Comparison of ENCODE assay signal across 10 cellular contexts in the genomic region with DNA sequence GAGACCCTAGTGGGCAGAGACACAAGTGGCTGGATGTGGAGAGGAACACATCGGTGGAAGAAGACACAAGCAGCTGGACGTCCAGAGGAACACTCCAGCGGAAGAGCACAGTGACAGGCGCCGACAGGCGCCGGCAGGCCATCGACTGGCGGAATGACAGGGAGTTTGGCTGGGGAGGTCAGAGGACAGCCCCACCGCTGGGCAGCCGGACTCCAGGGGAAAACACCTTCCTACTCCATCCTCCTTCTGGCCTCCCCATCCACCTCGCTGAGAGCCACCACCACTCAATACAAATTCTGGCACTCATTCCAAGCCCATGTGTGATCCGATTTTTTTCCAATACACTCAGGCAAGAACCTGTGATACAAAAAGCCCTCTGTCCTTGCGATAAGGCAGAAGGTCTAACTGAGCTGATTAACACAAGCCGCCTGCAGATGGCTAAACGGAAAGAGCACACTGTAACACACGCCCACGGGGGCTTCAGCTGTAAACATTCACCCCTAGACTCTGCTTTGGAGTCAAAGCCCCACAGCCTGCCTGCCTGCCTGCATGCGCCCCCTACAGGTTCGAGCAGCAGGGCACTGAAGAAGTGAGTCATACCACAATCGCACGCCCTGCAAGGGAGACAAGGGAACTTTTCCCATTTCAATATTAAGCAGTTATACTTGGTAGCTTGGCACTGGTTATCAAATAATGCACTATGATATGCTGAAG. TPM values are rescaled to one million over a fixed set of nuclear protein-coding genes. Genes with fewer than 3 reads are reported as not detected.
DNase-seq lines count a peak whose midpoint lies in the region; ATAC-seq, FAIRE-seq and TF ChIP-seq lines count a peak whose summit lies in the region.
"Had no signal": no experiment of that assay in that cellular context is flagged by ENCODE, and none has a peak within 500 bp of the region (broad histone marks: within the 10 kb centered on the region; RNA-seq: fewer than 3 reads in every experiment).

No MANE protein-coding gene starts in this region.

- peak overlapping the region; percentile 47 for H3K4me3 Mint-ChIP-seq in WTC11
- no peak overlapping the region for H3K4me3 Mint-ChIP-seq in CD4-positive, alpha-beta T cell

- no peak overlapping the region for H3K27ac ChIP-seq in right lobe of liver
- H3K27ac ChIP-seq in CD4-positive, alpha-beta T cell (ENCODE audit: low read depth, low read length) = no peak overlapping the region
- H3K27ac ChIP-seq in ovary = no peak overlapping the region
- H3K27ac ChIP-seq: neutrophil had no signal

- peaks cover 10% of the 10 kb centered on the region for H3K9me3 Mint-ChIP-seq in WTC11
- no peaks in the 10 kb centered on the region for H3K9me3 Mint-ChIP-seq in CD4-positive, alpha-beta T cell

- H3K27me3 ChIP-seq in right lobe of liver (no peaks in the 10 kb centered on the region), ovary (no peaks in the 10 kb centered on the region)
- H3K27me3 ChIP-seq in CD4-positive, alpha-beta T cell (ENCODE audit: control insufficient read depth, insufficient read depth, low read length) = no peaks in the 10 kb centered on the region
- H3K27me3 ChIP-seq: neutrophil had no signal

- H3K9me3 ChIP-seq in right lobe of liver (no peaks in the 10 kb centered on the region), ovary (no peaks in the 10 kb centered on the region)
- no peaks in the 10 kb centered on the region for H3K9me3 ChIP-seq in CD4-positive, alpha-beta T cell (ENCODE audit: control insufficient read depth, low read length)
- H3K9me3 ChIP-seq: neutrophil had no signal

- H3K4me3 ChIP-seq in right lobe of liver (no peak overlapping the region), ovary (no peak overlapping the region)

- intact Hi-C loops in right lobe of liver (cut with DNase I) (no loop called here), ovary (cut with DNase I) (no loop called here)
- intact Hi-C loops in CD4-positive, alpha-beta T cell (cut with DNase I, micrococcal nuclease) = no loop called here

- peak; percentile 99 for ATAC-seq in WTC11
- peak; percentile 53 to 77 (median 61) for ATAC-seq in right lobe of liver
- ATAC-seq in HG03097 (IDR thresholded peaks at IDR 0.05; ENCODE audit: low FRiP score, unreplicated experiment) = no peak
- ATAC-seq in CD4-positive, alpha-beta T cell (ENCODE audit: poor library complexity) = no peak

- H3K4me1 Mint-ChIP-seq in WTC11 = peaks cover 10% of the 10 kb centered on the region
- no peaks in the 10 kb centered on the region for H3K4me1 Mint-ChIP-seq in CD4-positive, alpha-beta T cell (ENCODE audit: low read depth)

- no peaks in the 10 kb centered on the region for H3K27me3 Mint-ChIP-seq in WTC11 (ENCODE audit: low read depth)
- H3K27me3 Mint-ChIP-seq in CD4-positive, alpha-beta T cell = no peaks in the 10 kb centered on the region

- TF ChIP-seq CTCF in D721Med (IDR thresholded peaks at IDR 0.05; ENCODE audit: insufficient read depth, missing control alignments) (peak; percentile 32), WTC11 (IDR thresholded peaks at IDR 0.05) (peak; percentile 83), right lobe of liver (IDR thresholded peaks at IDR 0.05) (peak in 3 of 4 donors; percentile 26 to 45 (median 32)), ovary (IDR thresholded peaks at IDR 0.05) (no peak)
- no peak for TF ChIP-seq CTCF in CD4-positive, alpha-beta T cell (IDR thresholded peaks at IDR 0.05)

- TF ChIP-seq EP300 in ovary (IDR thresholded peaks at IDR 0.05) = no peak

- H3K36me3 Mint-ChIP-seq in WTC11 = no peaks in the 10 kb centered on the region
- no peaks in the 10 kb centered on the region for H3K36me3 Mint-ChIP-seq in CD4-positive, alpha-beta T cell (ENCODE audit: low read depth)

- no peak overlapping the region for H3K27ac Mint-ChIP-seq in WTC11
- H3K27ac Mint-ChIP-seq in CD4-positive, alpha-beta T cell = no peak overlapping the region

- H3K36me3 ChIP-seq in right lobe of liver (no peaks in the 10 kb centered on the region), ovary (no peaks in the 10 kb centered on the region)
- H3K36me3 ChIP-seq: neutrophil had no signal

- peaks cover 0 to 2% (median 0%) of the 10 kb centered on the region in 4 donors for H3K4me1 ChIP-seq in right lobe of liver
- H3K4me1 ChIP-seq in ovary (ENCODE audit: insufficient read depth) = no peaks in the 10 kb centered on the region

- CTCF ChIA-PET in HEK293T (lab: Yijun Ruan, JAX) (interaction anchor here (0.6 to 1.0 kb wide), 4 partner anchors 12 to 57 kb away, joined by 3 read pairs; no protein-coding TSS in a partner anchor), WTC11 (lab: Charles Lee) (interaction anchor here (0.6 to 2.0 kb wide), 14 partner anchors 8 to 447 kb away, joined by 3 to 10 read pairs (median 4); no protein-coding TSS in a partner anchor)
- CTCF ChIA-PET in CD4-positive, alpha-beta T cell (lab: Charles Lee) = no interaction called here

- WGBS in right lobe of liver (ENCODE audit: insufficient coverage, low coverage, low lambda C conversion rate, missing lambda C conversion rate) = 39% methylated on average over 11 of the region's 22 CpGs
- WGBS in ovary, 3 donors = 51 to 68% (median 61%) methylated on average over 22 of the region's 22 CpGs

- peak; percentile 41 for FAIRE-seq in D721Med (lab: Jason Lieb, UNC)

- DNase-seq in D721Med (ENCODE audit: insufficient read length, low spot score) = no peak
- peak; percentile 40 for DNase-seq in HEK293T (ENCODE audit: extremely low spot score)
- peak; percentile 86 for DNase-seq in WTC11 (ENCODE audit: low spot score)
- DNase-seq in right lobe of liver = peak in 1 of 3 donors; percentile 20
- DNase-seq in DMS153 (lab: John Stamatoyannopoulos, UW) = no peak
- DNase-seq in CD4-positive, alpha-beta T cell = no peak
- no peak for DNase-seq in ovary

- no peak for TF ChIP-seq POLR2A in right lobe of liver (IDR thresholded peaks at IDR 0.05)
- TF ChIP-seq POLR2A in ovary (IDR thresholded peaks at IDR 0.05) = no peak

- POLR2A ChIA-PET in HEK293T (lab: Yijun Ruan, JAX) = no interaction called here
- POLR2A ChIA-PET in WTC11 (lab: Charles Lee) = interaction anchor here (0.6 kb wide), 1 partner anchor 452 kb away, joined by 3 read pairs; no protein-coding TSS in a partner anchor
- POLR2A ChIA-PET in CD4-positive, alpha-beta T cell (lab: Charles Lee) = no interaction called here

TF ChIP-seq in HEK293T, 16 proteins besides CTCF, POLR2A, EP300 and RAD21:
- TF ChIP-seq SP1 (IDR thresholded peaks at IDR 0.05) = no peak
- TF ChIP-seq CTBP1 (IDR thresholded peaks at IDR 0.05; ENCODE audit: borderline replicate concordance) = no peak
- no peak for TF ChIP-seq FOXK2 (IDR thresholded peaks at IDR 0.05)
- no peak for TF ChIP-seq ARNT (IDR thresholded peaks at IDR 0.05)
TF ChIP-seq in HEK293T: peak in this region for 0.

TF ChIP-seq in WTC11, 78 proteins besides CTCF, POLR2A, EP300 and RAD21:
- TF ChIP-seq CBFB (CRISPR knock-in tag; IDR thresholded peaks at IDR 0.05; ENCODE audit: low read depth) (no peak), ZBTB21 (CRISPR knock-in tag; IDR thresholded peaks at IDR 0.05; ENCODE audit: borderline replicate concordance) (no peak), TEAD1 (CRISPR knock-in tag; IDR thresholded peaks at IDR 0.05) (no peak), E2F4 (CRISPR knock-in tag; IDR thresholded peaks at IDR 0.05; ENCODE audit: borderline replicate concordance, low read depth) (no peak), ZNF281 (CRISPR knock-in tag; IDR thresholded peaks at IDR 0.05) (no peak), RORB (CRISPR knock-in tag; IDR thresholded peaks at IDR 0.05) (no peak), ATF3 (CRISPR knock-in tag; conservative IDR thresholded peaks at IDR 0.05) (no peak), NR1H2 (CRISPR knock-in tag; IDR thresholded peaks at IDR 0.05) (no peak), ZNF671 (CRISPR knock-in tag; IDR thresholded peaks at IDR 0.05) (no peak), ZNF219 (CRISPR knock-in tag; IDR thresholded peaks at IDR 0.05; ENCODE audit: borderline replicate concordance) (no peak)
TF ChIP-seq in WTC11: peak in this region for 0.

RNA-seq across cellular contexts. Expression of gene LRP1B, which starts 50.2 kb away (rescaled TPM):
- total RNA-seq in WTC11 (2021) = 0.14 to 0.52 TPM (median 0.44 TPM) in 3 replicates
- total RNA-seq in right lobe of liver = 1 to 10 TPM in 2 of 6 experiments, under 1 TPM in 3, not detected in 1; 0.06 to 1.7 (median 0.15) TPM
- total RNA-seq in CD4-positive, alpha-beta T cell = not detected
- total RNA-seq in ovary = 1 to 10 TPM in 1 of 7 donors, under 1 TPM in 6; 0.18 to 2.6 (median 0.45) TPM
- under 1 TPM; 0.08 to 0.20 TPM for polyA plus RNA-seq in ovary
- polyA plus RNA-seq: aorta had no signal

Comparison
In these comparisons a context has a peak if more than half of its experiments do, and no peak if none do; other contexts are left out.
1. DNase-seq: peak in HEK293T (single experiment) and WTC11 (single experiment); none in D721Med (single experiment), DMS153 (single experiment), CD4-positive, alpha-beta T cell (0 of 10) and ovary (0 of 5).
2. CTCF ChIP-seq: peak in D721Med (single experiment), WTC11 (single experiment) and right lobe of liver (3 of 4); none in CD4-positive, alpha-beta T cell (single experiment) and ovary (0 of 3).
3. ATAC-seq: peak in WTC11 (single experiment) and right lobe of liver (4 of 4); none in HG03097 (single experiment) and CD4-positive, alpha-beta T cell (single experiment).